ENCODE assay signal across 21 cellular contexts in the genomic region with DNA sequence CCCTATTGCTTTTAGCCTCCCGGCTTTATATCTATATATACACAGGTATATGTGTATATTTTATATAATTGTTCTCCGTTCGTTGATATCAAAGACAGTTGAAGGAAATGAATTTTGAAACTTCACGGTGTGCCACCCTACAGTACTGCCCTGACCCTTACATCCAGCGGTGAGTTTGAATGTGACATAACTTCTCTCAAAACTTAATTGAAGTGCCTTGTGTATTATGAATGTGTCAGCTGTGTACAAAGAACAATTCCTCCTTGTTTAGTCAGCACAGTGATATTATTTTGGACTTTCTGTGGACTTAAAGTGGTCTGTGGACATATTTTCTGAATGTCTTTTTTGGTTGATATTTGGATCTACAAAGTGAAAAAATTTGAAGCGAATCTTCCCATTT. TPM values are rescaled to one million over a fixed set of nuclear protein-coding genes. Genes with fewer than 3 reads are reported as not detected.
A peak's percentile ranks its signal among the peaks of the same experiment; 100 is the strongest.
DNase-seq lines count a peak whose midpoint lies in the region; ATAC-seq and TF ChIP-seq lines count a peak whose summit lies in the region.
"Had no signal": no experiment of that assay in that cellular context is flagged by ENCODE, and none has a peak within 500 bp of the region (broad histone marks: within the 10 kb centered on the region; RNA-seq: fewer than 3 reads in every experiment).

No MANE protein-coding gene starts in this region.

- H3K9me3 ChIP-seq in BLaER1 (no peaks in the 10 kb centered on the region), Loucy (ENCODE audit: insufficient read depth, low read depth, low read length) (no peaks in the 10 kb centered on the region), muscle layer of duodenum (ENCODE audit: control insufficient read depth in 1 of 2, low read length in 2 of 2) (no peaks in the 10 kb centered on the region), transverse colon (no peaks in the 10 kb centered on the region), gastroesophageal sphincter (no peaks in the 10 kb centered on the region)
- H3K9me3 ChIP-seq: suprapubic skin had no signal

- H3K79me2 ChIP-seq in Loucy (ENCODE audit: insufficient read depth, low read length), result no peaks in the 10 kb centered on the region

- no peaks in the 10 kb centered on the region for H3F3A ChIP-seq in Loucy (ENCODE audit: low read depth)

- intact Hi-C loops in transverse colon (cut with DNase I; ENCODE audit: low total_unique reads), result no loop called here

- H3K27me3 ChIP-seq in BLaER1 (no peaks in the 10 kb centered on the region), Loucy (ENCODE audit: insufficient read depth, low read length, poor library complexity, severe bottlenecking) (no peaks in the 10 kb centered on the region), muscle layer of duodenum (ENCODE audit: low read depth, low read length) (no peaks in the 10 kb centered on the region), transverse colon (no peaks in the 10 kb centered on the region), gastroesophageal sphincter (no peaks in the 10 kb centered on the region)
- H3K27me3 ChIP-seq: suprapubic skin had no signal

- no peak for TF ChIP-seq EP300 in transverse colon (IDR thresholded peaks at IDR 0.05; ENCODE audit: low read depth)
- TF ChIP-seq EP300 in gastroesophageal sphincter (IDR thresholded peaks at IDR 0.05), result no peak

- no peak overlapping the region for H3K9ac ChIP-seq in BLaER1
- no peak overlapping the region for H3K9ac ChIP-seq in Loucy (ENCODE audit: low read depth, low read length, poor library complexity, severe bottlenecking)

- peaks cover 38% of the 10 kb centered on the region for H3K4me1 ChIP-seq in BLaER1
- peaks cover 28% of the 10 kb centered on the region for H3K4me1 ChIP-seq in Loucy (ENCODE audit: insufficient read depth, low read length, poor library complexity, severe bottlenecking)
- peaks cover 0 to 4% of the 10 kb centered on the region in 2 donors for H3K4me1 ChIP-seq in muscle layer of duodenum (ENCODE audit: control insufficient read depth in 1 of 2, insufficient read depth in 2 of 2, low read length in 2 of 2)
- peaks cover 0 to 10% (median 0%) of the 10 kb centered on the region in 4 donors for H3K4me1 ChIP-seq in transverse colon
- H3K4me1 ChIP-seq in gastroesophageal sphincter, result peaks cover 0 to 6% (median 0%) of the 10 kb centered on the region in 3 donors

- H4K20me1 ChIP-seq in BLaER1 (no peaks in the 10 kb centered on the region), Loucy (ENCODE audit: insufficient read depth, low read length, poor library complexity, severe bottlenecking) (no peaks in the 10 kb centered on the region)

- no peaks in the 10 kb centered on the region for H3K36me3 ChIP-seq in BLaER1
- no peaks in the 10 kb centered on the region for H3K36me3 ChIP-seq in Loucy (ENCODE audit: insufficient read depth, low read length)
- H3K36me3 ChIP-seq in muscle layer of duodenum (ENCODE audit: control insufficient read depth in 1 of 2, insufficient read depth in 2 of 2, low read length in 2 of 2), result no peaks in the 10 kb centered on the region
- no peaks in the 10 kb centered on the region for H3K36me3 ChIP-seq in transverse colon
- H3K36me3 ChIP-seq in gastroesophageal sphincter, result no peaks in the 10 kb centered on the region
- H3K36me3 ChIP-seq: suprapubic skin had no signal

- ATAC-seq in GM21423 (IDR thresholded peaks at IDR 0.05; ENCODE audit: unreplicated experiment) (peak; percentile 6), GM19467 (IDR thresholded peaks at IDR 0.05; ENCODE audit: unreplicated experiment) (no peak), gastroesophageal sphincter (no peak)
- ATAC-seq: activated naive CD8-positive, alpha-beta T cell treated with anti-CD3 and anti-CD28 coated beads, Interleukin-2, amount 50 U/mL, for 24 hours; WTC11 had no signal

- TF ChIP-seq POLR2A in transverse colon (IDR thresholded peaks at IDR 0.05) (no peak), gastroesophageal sphincter (IDR thresholded peaks at IDR 0.05) (no peak)

- TF ChIP-seq CTCF in Loucy (conservative IDR thresholded peaks at IDR 0.05; ENCODE audit: low read length), result no peak
- TF ChIP-seq CTCF in transverse colon (IDR thresholded peaks at IDR 0.05), result no peak
- TF ChIP-seq CTCF in gastroesophageal sphincter (IDR thresholded peaks at IDR 0.05), result no peak

- in situ Hi-C loops in transverse colon (cut with MboI; ENCODE audit: low pct_ligation_motif_present in 1 of 4, low pct_unique_long_range_greater_than_20kb in 1 of 4, low sequenced_read_pairs in 3 of 4), result no loop called here

- no peaks in the 10 kb centered on the region for H3K9me2 ChIP-seq in Loucy (replicated peaks; ENCODE audit: low read depth, low read length)

- 79 to 85% methylated on average over 6 of the region's 6 CpGs for WGBS in transverse colon (ENCODE audit: low coverage in 1 of 2), 2 donors
- WGBS in gastroesophageal sphincter (ENCODE audit: low coverage in 1 of 2), 2 donors, result 67 to 81% methylated on average over 6 of the region's 6 CpGs

- peak overlapping the region; percentile 21; the same call in 1 of the 2 replicates for H3K4me3 ChIP-seq in BLaER1
- no peak overlapping the region for H3K4me3 ChIP-seq in Loucy (ENCODE audit: low read length, poor library complexity, severe bottlenecking)
- H3K4me3 ChIP-seq in muscle layer of duodenum (ENCODE audit: low read depth in 1 of 2, low read length in 2 of 2), result peak overlapping the region; percentile 28 to 31
- H3K4me3 ChIP-seq in transverse colon, result no peak overlapping the region
- peak overlapping the region in 1 of 2 donors; percentile 12 for H3K4me3 ChIP-seq in gastroesophageal sphincter
- H3K4me3 ChIP-seq: skin epidermis, suprapubic skin had no signal

- H3K4me2 ChIP-seq in BLaER1 (peak overlapping the region; percentile 71), Loucy (ENCODE audit: low read depth, low read length, poor library complexity, severe bottlenecking) (no peak overlapping the region)

- H3K27ac ChIP-seq in BLaER1 (0 out of 2 replicates have a peak overlapping the region, but pooled peaks have one; percentile 46), muscle layer of duodenum (ENCODE audit: low read length) (no peak overlapping the region), transverse colon (no peak overlapping the region), gastroesophageal sphincter (no peak overlapping the region)
- H3K27ac ChIP-seq: HL-60, suprapubic skin had no signal

- peak overlapping the region; percentile 64; the same call in 1 of the 2 replicates for H2AFZ ChIP-seq in Loucy (ENCODE audit: low read length)

- no peak for DNase-seq in transverse colon
- DNase-seq in activated T-cell treated with anti-CD3 and anti-CD28 coated beads, Interleukin-2, amount 50 U/mL, for 1 hour, result no peak
- DNase-seq: activated CD8-positive, alpha-beta memory T cell treated with anti-CD3 and anti-CD28 coated beads for 24 hours; activated naive CD8-positive, alpha-beta T cell treated with anti-CD3 and anti-CD28 coated beads, Interleukin-2, amount 50 U/mL, for 24 hours; COR-L47; erythroblast; H9; NCI-H1048; NCI-H2081 treated with DMSO at 0.1 percent for 48 hours; NCI-H524 treated with DMSO at 0.1 percent for 48 hours; stimulated activated CD4-positive, alpha-beta T cell treated with anti-CD3 and anti-CD28 coated beads, Interleukin-4, amount 100 ng/mL, for 1 hour had no signal

RNA-seq across cellular contexts. Expression of gene TP63, which starts 0.2 kb away (rescaled TPM):
- not detected for total RNA-seq in transverse colon
- 1 to 10 TPM in 2 of 4 donors, under 1 TPM in 1, not detected in 1; 0.13 to 7.4 (median 3.4) TPM for total RNA-seq in gastroesophageal sphincter
- total RNA-seq: H9 had no signal

Comparison
In these comparisons a context has a peak if more than half of its experiments do, and no peak if none do; other contexts are left out.
1. H3K4me3 ChIP-seq: peak in BLaER1 (single experiment) and muscle layer of duodenum (2 of 2); none in Loucy (single experiment) and transverse colon (0 of 4).